In the genomic region with DNA sequence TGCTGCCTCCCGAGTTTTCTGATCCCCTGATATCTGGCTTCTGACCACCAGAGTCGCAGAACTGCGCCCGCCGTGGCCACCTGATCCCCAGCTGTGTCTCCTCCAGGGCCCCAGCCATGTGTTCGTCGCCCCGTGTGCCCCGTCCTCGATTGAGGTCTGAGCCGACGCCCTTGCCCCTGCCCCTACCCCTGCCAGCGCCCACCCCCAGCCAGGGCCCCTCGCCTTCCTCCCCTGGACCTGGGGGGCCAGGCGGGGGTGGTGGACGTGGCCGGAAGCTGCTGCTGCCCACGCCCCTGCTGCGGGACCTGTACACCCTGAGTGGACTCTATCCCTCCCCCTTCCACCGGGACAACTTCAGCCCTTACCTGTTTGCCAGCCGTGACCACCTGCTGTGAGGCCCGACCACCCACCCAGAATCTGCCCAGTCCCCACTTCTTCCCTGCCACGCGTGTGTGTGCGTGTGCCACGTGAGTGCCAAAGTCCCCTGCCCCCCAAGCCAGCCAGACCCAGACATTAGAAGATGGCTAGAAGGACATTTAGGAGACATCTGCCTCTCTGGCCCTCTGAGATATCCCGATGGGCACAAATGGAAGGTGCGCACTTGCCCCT, we compare ENCODE assay signal across 23 cellular contexts.
"Had no signal": no experiment of that assay in that cellular context is flagged by ENCODE, and none has a peak within 500 bp of the region (broad histone marks: within the 10 kb centered on the region; RNA-seq: fewer than 3 reads in every experiment).

No MANE protein-coding gene starts in this region.

- H3K4me3 ChIP-seq: K562 had no signal

- H3K27me3 Mint-ChIP-seq: IgD-negative memory B cell had no signal

- H3K9me3 Mint-ChIP-seq: IgD-negative memory B cell had no signal

- FAIRE-seq: HTR-8/SVneo, K562, RCC 7860 had no signal

- H3K9ac ChIP-seq: KMS-11, SK-N-SH had no signal

- H3K27ac ChIP-seq: HL-60, KMS-11 had no signal

- DNase-seq: Kasumi-1, MM.1S, NCI-H1092 treated with DMSO at 0.1 percent for 48 hours, NCI-H1436, NCI-H187, NCI-H2029, NCI-H2081 treated with DMSO at 0.1 percent for 48 hours, NCI-H2171, NCI-H226, NCI-H446, NCI-H510A, NCI-H524 treated with DMSO at 0.1 percent for 48 hours, NCI-H69, NCI-H774, RPMI8226, SHP77 had no signal

- H3K4me3 Mint-ChIP-seq: IgD-negative memory B cell had no signal

- H3K9me3 ChIP-seq: SK-N-SH had no signal

- H3K27ac Mint-ChIP-seq: IgD-negative memory B cell had no signal

- H3K4me2 ChIP-seq: KMS-11, SK-N-SH had no signal

- ATAC-seq: K562 had no signal

- H3K4me1 Mint-ChIP-seq: IgD-negative memory B cell had no signal
